8 cellular contexts compared by ENCODE assay signal in genomic region chr9:129007035-129007765, GRCh38. TPM values are rescaled to one million over a fixed set of nuclear protein-coding genes. Genes with fewer than 3 reads are reported as not detected.
DNase-seq lines count a peak whose midpoint lies in the region; ATAC-seq and TF ChIP-seq lines count a peak whose summit lies in the region.
"Had no signal": no experiment of that assay in that cellular context is flagged by ENCODE, and none has a peak within 500 bp of the region (broad histone marks: within the 10 kb centered on the region; RNA-seq: fewer than 3 reads in every experiment).

No MANE protein-coding gene starts in this region.

- H2AFZ ChIP-seq in Karpas-422 (ENCODE audit: low read length) (no peak overlapping the region), mammary epithelial cell (ENCODE audit: low read depth, low read length) (no peak overlapping the region)

- no peaks in the 10 kb centered on the region for H3K79me2 ChIP-seq in Karpas-422 (ENCODE audit: low read length)
- no peaks in the 10 kb centered on the region for H3K79me2 ChIP-seq in mammary epithelial cell (ENCODE audit: insufficient read depth, low read length)

- no peak overlapping the region for H3K9ac ChIP-seq in Karpas-422 (ENCODE audit: low read length)
- H3K9ac ChIP-seq in mammary epithelial cell (ENCODE audit: insufficient read depth, low read length): no peak overlapping the region

- in situ Hi-C loops in mammary epithelial cell (cut with MboI; ENCODE audit: low sequenced_read_pairs in 2 of 2): no loop called here

- H3K4me1 ChIP-seq in Karpas-422 (ENCODE audit: low read length) (peaks cover 5% of the 10 kb centered on the region; the same call in 1 of the 2 replicates), ascending aorta (peaks cover 0 to 18% of the 10 kb centered on the region in 2 donors), right lobe of liver (no peaks in the 10 kb centered on the region), mammary epithelial cell (ENCODE audit: insufficient read depth, low read length) (peaks cover 6% of the 10 kb centered on the region)

- no peak for TF ChIP-seq POLR2A in right lobe of liver (IDR thresholded peaks at IDR 0.05)

- dilution Hi-C loops in mammary epithelial cell (cut with HindIII; ENCODE audit: low sequenced_read_pairs): no loop called here

- H3K4me3 ChIP-seq in Karpas-422 (ENCODE audit: low read length) (no peak overlapping the region), ascending aorta (no peak overlapping the region), right lobe of liver (no peak overlapping the region), mammary epithelial cell (replicated peaks in 1 of 3; ENCODE audit: insufficient read depth in 1 of 3, low read depth in 2 of 3, low read length in 3 of 3) (no peak overlapping the region)
- H3K4me3 ChIP-seq: smooth muscle cell had no signal

- no peak overlapping the region for H3K4me2 ChIP-seq in Karpas-422 (ENCODE audit: low read depth, low read length, poor library complexity, severe bottlenecking)
- H3K4me2 ChIP-seq in mammary epithelial cell (ENCODE audit: insufficient read depth, low read depth, low read length): no peak overlapping the region
- H3K4me2 ChIP-seq: smooth muscle cell had no signal

- H3K27me3 ChIP-seq in Karpas-422 (ENCODE audit: low read length) (no peaks in the 10 kb centered on the region), ascending aorta (no peaks in the 10 kb centered on the region), right lobe of liver (no peaks in the 10 kb centered on the region), mammary epithelial cell (ENCODE audit: insufficient read depth, low read length) (no peaks in the 10 kb centered on the region)

- DNase-seq in Karpas-422: peak; percentile 61
- DNase-seq in ascending aorta (ENCODE audit: low spot score in 2 of 2): peak in 1 of 2 donors; percentile 78
- DNase-seq in right lobe of liver: peak in 2 of 3 donors; percentile 21 to 46
- DNase-seq in mammary epithelial cell: no peak
- no peak for DNase-seq in NCI-H187 (lab: John Stamatoyannopoulos, UW)

- CTCF ChIA-PET in mammary epithelial cell (lab: Charles Lee; ENCODE audit: low non-redundant PET): no interaction called here

- ATAC-seq in right lobe of liver (no peak), HG02759 (IDR thresholded peaks at IDR 0.05; ENCODE audit: unreplicated experiment) (no peak)

- no peaks in the 10 kb centered on the region for H3K9me2 ChIP-seq in Karpas-422 (replicated peaks; ENCODE audit: insufficient read depth, low read length)

- H3K36me3 ChIP-seq in Karpas-422 (ENCODE audit: insufficient read depth, low read length) (peaks cover 32% of the 10 kb centered on the region), ascending aorta (peaks cover 55 to 76% of the 10 kb centered on the region in 2 donors), right lobe of liver (peaks cover 0 to 39% (median 10%) of the 10 kb centered on the region in 4 donors), mammary epithelial cell (ENCODE audit: insufficient read depth, low read length) (peaks cover 23% of the 10 kb centered on the region)

- H3K27ac ChIP-seq in Karpas-422 (ENCODE audit: low read length): no peak overlapping the region
- H3K27ac ChIP-seq in ascending aorta: peak overlapping the region; percentile 61 to 70
- no peak overlapping the region for H3K27ac ChIP-seq in right lobe of liver
- peak overlapping the region; percentile 62 for H3K27ac ChIP-seq in temporal lobe (ENCODE audit: low read depth, low read length)
- H3K27ac ChIP-seq in mammary epithelial cell (ENCODE audit: insufficient read depth, low read depth, low read length): no peak overlapping the region

- WGBS in right lobe of liver (ENCODE audit: insufficient coverage, low coverage, low lambda C conversion rate, missing lambda C conversion rate): 83% methylated on average over 6 of the region's 14 CpGs
- WGBS in mammary epithelial cell (ENCODE audit: low coverage, missing lambda C conversion rate): 91% methylated on average over 10 of the region's 14 CpGs

- H3K9me3 ChIP-seq in Karpas-422 (ENCODE audit: low read length): no peaks in the 10 kb centered on the region
- H3K9me3 ChIP-seq in ascending aorta: no peaks in the 10 kb centered on the region
- no peaks in the 10 kb centered on the region for H3K9me3 ChIP-seq in right lobe of liver
- H3K9me3 ChIP-seq in mammary epithelial cell (replicated peaks; ENCODE audit: insufficient read depth, low read length): no peaks in the 10 kb centered on the region

- TF ChIP-seq CTCF in ascending aorta (IDR thresholded peaks at IDR 0.05) (no peak), right lobe of liver (IDR thresholded peaks at IDR 0.05) (no peak), mammary epithelial cell (conservative IDR thresholded peaks at IDR 0.05 in 1 of 2, IDR thresholded peaks at IDR 0.05 in 1 of 2; ENCODE audit: extremely low read depth in 1 of 2, insufficient read depth in 1 of 2, low read depth in 1 of 2, low read length in 2 of 2) (no peak)

- peaks cover 5% of the 10 kb centered on the region; the same call in 1 of the 2 replicates for H4K20me1 ChIP-seq in Karpas-422 (ENCODE audit: insufficient read depth, low read depth, low read length)
- H4K20me1 ChIP-seq in mammary epithelial cell (ENCODE audit: insufficient read depth, low read length): no peaks in the 10 kb centered on the region

- BruUV-seq in mammary epithelial cell (replicated peaks; lab: Mats Ljungman, UMichigan): no TSS peak

- intact Hi-C loops in ascending aorta (cut with DNase I): loop anchor here (2.0 to 5.0 kb wide), 3 partner anchors 20 to 60 kb away; partner anchors contain the start of genes DOLK, NUP188 and SH3GLB2
- intact Hi-C loops in right lobe of liver (cut with DNase I): no loop called here
- intact Hi-C loops in mammary epithelial cell (cut with micrococcal nuclease): loop anchor here (5.0 kb wide), 1 partner anchor 155 kb away; no protein-coding TSS in a partner anchor

RNA-seq across cellular contexts. Expression of gene SH3GLB2, which starts 20.9 kb away (rescaled TPM):
- 42.1 and 76.3 TPM in 2 replicates for total RNA-seq in Karpas-422 (2014; rRNA removed; shearing (Covaris generic); ENCODE audit: low replicate concordance)
- total RNA-seq in ascending aorta (138 TPM), right lobe of liver (10 to 100 TPM; 23.7 to 28.3 (median 24.7) TPM), temporal lobe (41.8 TPM), mammary epithelial cell (10 to 100 TPM; 48.0 to 54.5 TPM)
- 43.3 TPM for polyA plus RNA-seq in mammary epithelial cell
- polyA minus RNA-seq in mammary epithelial cell: 31.9 TPM

RNA-seq across cellular contexts. Expression of gene MIGA2, which starts 29.2 kb away (rescaled TPM):
- 10.2 and 26.4 TPM in 2 replicates for total RNA-seq in Karpas-422 (2014; rRNA removed; shearing (Covaris generic); ENCODE audit: low replicate concordance)
- total RNA-seq in ascending aorta: 39.9 TPM
- total RNA-seq in right lobe of liver: 10 to 100 TPM in 4 of 6 experiments, 1 to 10 TPM in 2; 9.1 to 16.4 (median 10.8) TPM
- 17.0 TPM for total RNA-seq in temporal lobe
- total RNA-seq in mammary epithelial cell: 10 to 100 TPM; 16.3 to 24.7 TPM
- 14.3 TPM for polyA plus RNA-seq in mammary epithelial cell
- polyA minus RNA-seq in mammary epithelial cell: 3.3 TPM

RNA-seq across cellular contexts. Expression of gene NUP188, which starts 59.7 kb away (rescaled TPM):
- total RNA-seq in Karpas-422 (2014; rRNA removed; shearing (Covaris generic); ENCODE audit: low replicate concordance): 32.1 and 49.0 TPM in 2 replicates
- total RNA-seq in ascending aorta (45.0 TPM), right lobe of liver (10 to 100 TPM; 10.5 to 18.7 (median 15.6) TPM), temporal lobe (24.8 TPM), mammary epithelial cell (10 to 100 TPM; 51.0 to 62.2 TPM)
- polyA plus RNA-seq in mammary epithelial cell: 67.7 TPM
- 257 TPM for polyA minus RNA-seq in mammary epithelial cell

RNA-seq across cellular contexts. Expression of gene DOLK, which starts 59.8 kb away (rescaled TPM):
- total RNA-seq in Karpas-422 (2014; rRNA removed; shearing (Covaris generic); ENCODE audit: low replicate concordance): 6.1 and 10.7 TPM in 2 replicates
- 5.0 TPM for total RNA-seq in ascending aorta
- 10 to 100 TPM in 2 of 6 experiments, 1 to 10 TPM in 4; 6.6 to 17.3 (median 8.4) TPM for total RNA-seq in right lobe of liver
- 7.1 TPM for total RNA-seq in temporal lobe
- total RNA-seq in mammary epithelial cell: 10 to 100 TPM; 22.0 TPM
- 41.3 TPM for polyA plus RNA-seq in mammary epithelial cell
- polyA minus RNA-seq in mammary epithelial cell: 33.3 TPM

Comparison
In these comparisons a context has a peak if more than half of its experiments do, and no peak if none do; other contexts are left out.
1. DNase-seq: peak in Karpas-422 (single experiment) and right lobe of liver (2 of 3); none in mammary epithelial cell (single experiment) and NCI-H187 (0 of 2).
2. H3K27ac ChIP-seq: peak in ascending aorta (2 of 2) and temporal lobe (single experiment); none in Karpas-422 (single experiment), right lobe of liver (0 of 3) and mammary epithelial cell (single experiment).
3. intact Hi-C loops: an anchor here in ascending aorta (2.0 to 5.0 kb wide) and mammary epithelial cell (5.0 kb wide); none called in right lobe of liver.